ENCODE assay signal across 9 cellular contexts in genomic region chr4:146545102-146545501, GRCh38. TPM values are rescaled to one million over a fixed set of nuclear protein-coding genes. Genes with fewer than 3 reads are reported as not detected.
A peak's percentile ranks its signal among the peaks of the same experiment; 100 is the strongest.
DNase-seq lines count a peak whose midpoint lies in the region; ATAC-seq and TF ChIP-seq lines count a peak whose summit lies in the region.
"Had no signal": no experiment of that assay in that cellular context is flagged by ENCODE, and none has a peak within 500 bp of the region (broad histone marks: within the 10 kb centered on the region; RNA-seq: fewer than 3 reads in every experiment).

No MANE protein-coding gene starts in this region.

- no peak overlapping the region for H3K4me3 Mint-ChIP-seq in activated CD4-positive, alpha-beta T cell treated with anti-CD3 and anti-CD28 coated beads, Interleukin-2, amount 10 ng/mL, durations not matched to agents 7 days and 5 days
- H3K4me3 Mint-ChIP-seq: nephron progenitor cell had no signal

- H3K27ac Mint-ChIP-seq in activated CD4-positive, alpha-beta T cell treated with anti-CD3 and anti-CD28 coated beads, Interleukin-2, amount 10 ng/mL, durations not matched to agents 7 days and 5 days: no peak overlapping the region
- H3K27ac Mint-ChIP-seq: nephron progenitor cell had no signal

- TF ChIP-seq CTCF in AG10803 (conservative IDR thresholded peaks at IDR 0.05; ENCODE audit: low read length): peak; percentile 55
- TF ChIP-seq CTCF in fibroblast of mammary gland (conservative IDR thresholded peaks at IDR 0.05; ENCODE audit: control insufficient read depth, insufficient read depth, low read depth, low read length): peak; percentile 56

- H3K36me3 Mint-ChIP-seq in activated CD4-positive, alpha-beta T cell treated with anti-CD3 and anti-CD28 coated beads, Interleukin-2, amount 10 ng/mL, durations not matched to agents 7 days and 5 days (ENCODE audit: low read depth): no peaks in the 10 kb centered on the region

- H3K4me3 ChIP-seq in AG10803 (ENCODE audit: low read length) (no peak overlapping the region), fibroblast of mammary gland (ENCODE audit: control insufficient read depth, low read depth, low read length) (no peak overlapping the region)

- peaks cover 15% of the 10 kb centered on the region for H3K27me3 Mint-ChIP-seq in activated CD4-positive, alpha-beta T cell treated with anti-CD3 and anti-CD28 coated beads, Interleukin-2, amount 10 ng/mL, durations not matched to agents 7 days and 5 days

- H3K4me1 Mint-ChIP-seq in activated CD4-positive, alpha-beta T cell treated with anti-CD3 and anti-CD28 coated beads, Interleukin-2, amount 10 ng/mL, durations not matched to agents 7 days and 5 days: no peaks in the 10 kb centered on the region
- H3K4me1 Mint-ChIP-seq: nephron progenitor cell had no signal

- peak; percentile 42 for DNase-seq in AG10803 (ENCODE audit: low read depth)
- DNase-seq in NCI-H187 treated with DMSO at 0.1 percent for 48 hours (lab: John Stamatoyannopoulos, UW): peak; percentile 15
- DNase-seq in fibroblast of mammary gland (ENCODE audit: low read depth): peak; percentile 49
- no peak for DNase-seq in activated CD4-positive, alpha-beta T cell treated with anti-CD3 and anti-CD28 coated beads, Interleukin-2, amount 10 ng/mL, durations not matched to agents 7 days and 5 days
- DNase-seq in activated CD4-positive, alpha-beta T cell treated with anti-CD3 and anti-CD28 coated beads, Interleukin-2, amount 50 U/mL, for 4 hours: no peak
- no peak for DNase-seq in NCI-H128 (lab: John Stamatoyannopoulos, UW; ENCODE audit: unreplicated experiment)
- DNase-seq: nephron progenitor cell had no signal

- ATAC-seq in GM19395 (IDR thresholded peaks at IDR 0.05; ENCODE audit: unreplicated experiment): peak; percentile 63
- ATAC-seq in HG02623 (IDR thresholded peaks at IDR 0.05; ENCODE audit: unreplicated experiment): no peak

- H3K9me3 Mint-ChIP-seq in activated CD4-positive, alpha-beta T cell treated with anti-CD3 and anti-CD28 coated beads, Interleukin-2, amount 10 ng/mL, durations not matched to agents 7 days and 5 days: peaks cover 5% of the 10 kb centered on the region

- CTCF ChIA-PET in activated CD4-positive, alpha-beta T cell treated with anti-CD3 and anti-CD28 coated beads, Interleukin-2, amount 10 ng/mL, durations not matched to agents 7 days and 5 days (lab: Charles Lee): no interaction called here

- POLR2A ChIA-PET in activated CD4-positive, alpha-beta T cell treated with anti-CD3 and anti-CD28 coated beads, Interleukin-2, amount 10 ng/mL, durations not matched to agents 7 days and 5 days (lab: Charles Lee): no interaction called here

RNA-seq across cellular contexts. Expression of gene SLC10A7, which starts 23.4 kb away (rescaled TPM):
- total RNA-seq in activated CD4-positive, alpha-beta T cell treated with anti-CD3 and anti-CD28 coated beads, Interleukin-2, amount 10 ng/mL, durations not matched to agents 7 days and 5 days: 10 to 100 TPM; 15.9 to 23.3 TPM

Comparison
In these comparisons a context has a peak if more than half of its experiments do, and no peak if none do; other contexts are left out.
1. DNase-seq: peak in AG10803 (single experiment), NCI-H187 treated with DMSO at 0.1 percent for 48 hours (single experiment) and fibroblast of mammary gland (single experiment); none in activated CD4-positive, alpha-beta T cell treated with anti-CD3 and anti-CD28 coated beads, Interleukin-2, amount 10 ng/mL, durations not matched to agents 7 days and 5 days (single experiment), activated CD4-positive, alpha-beta T cell treated with anti-CD3 and anti-CD28 coated beads, Interleukin-2, amount 50 U/mL, for 4 hours (0 of 2) and NCI-H128 (single experiment).